In genomic region chr2:9378433-9379371, GRCh38 we compare ENCODE assay signal across 10 cellular contexts. TPM values are rescaled to one million over a fixed set of nuclear protein-coding genes. Genes with fewer than 3 reads are reported as not detected.
A peak's percentile ranks its signal among the peaks of the same experiment; 100 is the strongest.
DNase-seq lines count a peak whose midpoint lies in the region; ATAC-seq and TF ChIP-seq lines count a peak whose summit lies in the region.
"Had no signal": no experiment of that assay in that cellular context is flagged by ENCODE, and none has a peak within 500 bp of the region (broad histone marks: within the 10 kb centered on the region; RNA-seq: fewer than 3 reads in every experiment).

No MANE protein-coding gene starts in this region.

- intact Hi-C loops in A673 (cut with micrococcal nuclease; ENCODE audit: unreplicated experiment), result no loop called here

- peak overlapping the region in 1 of 8 donors; percentile 65 for H3K27ac Mint-ChIP-seq in CD8-positive, alpha-beta memory T cell
- H3K27ac Mint-ChIP-seq: activated naive CD8-positive, alpha-beta T cell treated with anti-CD3 and anti-CD28 coated beads, Interleukin-2, amount 10 ng/mL, durations not matched to agents 7 days and 5 days; progenitor cell of endocrine pancreas had no signal

- CTCF ChIA-PET in A673 (lab: Charles Lee), result no interaction called here
- CTCF ChIA-PET in CD8-positive, alpha-beta memory T cell (lab: Charles Lee), result interaction anchor here (0.5 kb wide), 1 partner anchor 45 kb away, joined by 4 read pairs; no protein-coding TSS in a partner anchor

- TF ChIP-seq CTCF in A673 (conservative IDR thresholded peaks at IDR 0.05; ENCODE audit: low read depth, low read length) (no peak), lung (IDR thresholded peaks at IDR 0.05; ENCODE audit: control extremely low read depth, extremely low read depth) (no peak)

- H3K4me1 ChIP-seq in A673 (ENCODE audit: insufficient read depth, low read length, poor library complexity, severe bottlenecking) (peaks cover 42% of the 10 kb centered on the region), lung (ENCODE audit: control insufficient read depth in 2 of 2, insufficient read depth in 2 of 2, low read length in 2 of 2) (no peaks in the 10 kb centered on the region)
- H3K4me1 ChIP-seq in CD8-positive, alpha-beta memory T cell (ENCODE audit: insufficient read depth, low read length), result no peaks in the 10 kb centered on the region

- 78 to 84% methylated on average over 30 of the region's 30 CpGs for WGBS in lung, 2 donors

- peaks cover 11 to 30% of the 10 kb centered on the region in 2 donors for H3K27me3 Mint-ChIP-seq in CD8-positive, alpha-beta memory T cell
- H3K27me3 Mint-ChIP-seq: progenitor cell of endocrine pancreas had no signal

- BruUV-seq in A673 (replicated peaks; lab: Mats Ljungman, UMichigan), result no TSS peak

- no peak overlapping the region for H3K4me3 Mint-ChIP-seq in CD8-positive, alpha-beta memory T cell
- H3K4me3 Mint-ChIP-seq: activated naive CD8-positive, alpha-beta T cell treated with anti-CD3 and anti-CD28 coated beads, Interleukin-2, amount 10 ng/mL, durations not matched to agents 7 days and 5 days had no signal

- H3K4me1 Mint-ChIP-seq in CD8-positive, alpha-beta memory T cell, result no peaks in the 10 kb centered on the region

- H3K27me3 ChIP-seq in A673 (replicated peaks; ENCODE audit: insufficient read depth, low read depth, low read length, poor library complexity) (no peaks in the 10 kb centered on the region), lung (ENCODE audit: control insufficient read depth, insufficient read depth) (no peaks in the 10 kb centered on the region)
- no peaks in the 10 kb centered on the region for H3K27me3 ChIP-seq in CD8-positive, alpha-beta memory T cell (ENCODE audit: insufficient read depth, low read length, poor library complexity, severe bottlenecking)

- H3K9me3 Mint-ChIP-seq in CD8-positive, alpha-beta memory T cell, result no peaks in the 10 kb centered on the region
- H3K9me3 Mint-ChIP-seq: activated naive CD8-positive, alpha-beta T cell treated with anti-CD3 and anti-CD28 coated beads, Interleukin-2, amount 10 ng/mL, durations not matched to agents 7 days and 5 days had no signal

- no peaks in the 10 kb centered on the region for H3K36me3 Mint-ChIP-seq in CD8-positive, alpha-beta memory T cell
- H3K36me3 Mint-ChIP-seq: activated naive CD8-positive, alpha-beta T cell treated with anti-CD3 and anti-CD28 coated beads, Interleukin-2, amount 10 ng/mL, durations not matched to agents 7 days and 5 days had no signal

- DNase-seq in A673 (ENCODE audit: low spot score), result peak; percentile 79
- peak; percentile 93 for DNase-seq in NCI-H2171 treated with DMSO at 0.1 percent for 48 hours (lab: John Stamatoyannopoulos, UW)
- peak; percentile 69 for DNase-seq in dedifferentiated amniotic fluid mesenchymal stem cell (ENCODE audit: extremely low spot score)
- DNase-seq in lung (ENCODE audit: low spot score), result no peak
- DNase-seq in NCI-H2227 (lab: John Stamatoyannopoulos, UW; ENCODE audit: unreplicated experiment), result no peak
- no peak for DNase-seq in CD8-positive, alpha-beta memory T cell
- DNase-seq: activated naive CD8-positive, alpha-beta T cell treated with anti-CD3 and anti-CD28 coated beads, Interleukin-2, amount 10 ng/mL, durations not matched to agents 7 days and 5 days had no signal

- ATAC-seq in lung (ENCODE audit: insufficient read depth, low FRiP score) (no peak), GM19023 (IDR thresholded peaks at IDR 0.05; ENCODE audit: unreplicated experiment) (no peak), GM21723 (IDR thresholded peaks at IDR 0.05; ENCODE audit: unreplicated experiment) (no peak)

- H3K9me3 ChIP-seq in A673 (ENCODE audit: low read depth, low read length, poor library complexity, severe bottlenecking) (no peaks in the 10 kb centered on the region), lung (ENCODE audit: control insufficient read depth in 2 of 2, insufficient read depth in 1 of 2, low read length in 1 of 2) (no peaks in the 10 kb centered on the region)
- no peaks in the 10 kb centered on the region for H3K9me3 ChIP-seq in CD8-positive, alpha-beta memory T cell (ENCODE audit: low read length)

- POLR2A ChIA-PET in A673 (lab: Charles Lee; ENCODE audit: low non-redundant PET), result no interaction called here
- POLR2A ChIA-PET in CD8-positive, alpha-beta memory T cell (lab: Charles Lee), result no interaction called here

- H3K4me3 ChIP-seq in A673 (ENCODE audit: low read depth, low read length, poor library complexity, severe bottlenecking) (no peak overlapping the region), lung (no peak overlapping the region)
- no peak overlapping the region for H3K4me3 ChIP-seq in CD8-positive, alpha-beta memory T cell (ENCODE audit: low read length)

- H3K36me3 ChIP-seq in A673 (ENCODE audit: insufficient read depth, low read length, poor library complexity, severe bottlenecking) (peaks cover 15% of the 10 kb centered on the region), lung (ENCODE audit: control insufficient read depth in 2 of 2, insufficient read depth in 2 of 2, low read length in 2 of 2) (peaks cover 0 to 14% of the 10 kb centered on the region in 2 donors)
- no peaks in the 10 kb centered on the region for H3K36me3 ChIP-seq in CD8-positive, alpha-beta memory T cell (ENCODE audit: insufficient read depth, low read length)

- H3K27ac ChIP-seq in A673 (ENCODE audit: low read depth, low read length, poor library complexity, severe bottlenecking) (peak overlapping the region; percentile 56), lung (ENCODE audit: low read depth in 1 of 2, low read length in 1 of 2) (peak overlapping the region; percentile 29 to 59)
- H3K27ac ChIP-seq in CD8-positive, alpha-beta memory T cell (ENCODE audit: low read depth, low read length), result no peak overlapping the region

RNA-seq across cellular contexts. Expression of gene ITGB1BP1, which starts 44.6 kb away (rescaled TPM):
- 115 and 138 TPM in 2 replicates for total RNA-seq in A673 (2021)
- 10 to 100 TPM; 32.4 to 75.6 TPM for total RNA-seq in lung
- 100 to 1,000 TPM in 1 of 2 donors, 10 to 100 TPM in 1; 49.7 to 100 TPM for polyA plus RNA-seq in lung
- 100 to 1,000 TPM; 185 to 195 TPM for total RNA-seq in CD8-positive, alpha-beta memory T cell
- 200 TPM for polyA plus RNA-seq in CD8-positive, alpha-beta memory T cell

RNA-seq across cellular contexts. Expression of gene CPSF3, which starts 44.8 kb away (rescaled TPM):
- 86.8 and 87.2 TPM in 2 replicates for total RNA-seq in A673 (2021)
- total RNA-seq in lung, result 10 to 100 TPM; 23.7 to 25.9 TPM
- polyA plus RNA-seq in lung, result 10 to 100 TPM; 15.6 to 17.8 TPM
- 10 to 100 TPM; 79.0 to 83.9 TPM for total RNA-seq in CD8-positive, alpha-beta memory T cell
- polyA plus RNA-seq in CD8-positive, alpha-beta memory T cell, result 28.6 TPM

Comparison
In these comparisons a context has a peak if more than half of its experiments do, and no peak if none do; other contexts are left out.
1. DNase-seq: peak in A673 (single experiment), NCI-H2171 treated with DMSO at 0.1 percent for 48 hours (single experiment) and dedifferentiated amniotic fluid mesenchymal stem cell (single experiment); none in lung (single experiment), NCI-H2227 (single experiment) and CD8-positive, alpha-beta memory T cell (0 of 5).